In the genomic region with DNA sequence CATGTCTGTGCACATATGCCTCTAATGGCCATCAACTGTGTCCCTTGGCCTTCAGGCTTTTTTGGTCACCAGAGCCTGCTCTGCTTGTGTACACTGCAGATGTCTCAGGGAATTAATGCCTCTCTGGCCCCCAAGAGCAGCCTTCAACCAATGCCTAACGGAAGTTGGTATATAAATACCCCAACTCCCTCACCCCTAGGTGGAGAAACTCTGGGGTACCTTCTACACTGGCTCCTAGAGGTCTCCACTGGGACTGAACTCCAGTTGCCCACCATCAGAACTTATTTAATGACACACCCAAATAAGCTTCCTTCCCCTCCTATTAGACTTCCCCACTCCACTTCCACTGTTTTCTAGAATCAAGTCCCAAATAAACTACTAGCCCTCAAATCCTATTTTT, we compare ENCODE assay signal across 29 cellular contexts. TPM values are rescaled to one million over a fixed set of nuclear protein-coding genes. Genes with fewer than 3 reads are reported as not detected.
"Had no signal": no experiment of that assay in that cellular context is flagged by ENCODE, and none has a peak within 500 bp of the region (broad histone marks: within the 10 kb centered on the region; RNA-seq: fewer than 3 reads in every experiment).

No MANE protein-coding gene starts in this region.

- H3K4me1 Mint-ChIP-seq: mesothelial cell of epicardium had no signal

- H3K4me3 ChIP-seq: colonic mucosa, dorsolateral prefrontal cortex, esophagus squamous epithelium, gastrocnemius medialis, heart right ventricle, left lung, lower lobe of right lung, mucosa of descending colon had no signal

- H3K9me3 Mint-ChIP-seq: effector memory CD8-positive, alpha-beta T cell; endodermal cell; naive B cell; naive thymus-derived CD8-positive, alpha-beta T cell had no signal

- ATAC-seq: effector memory CD8-positive, alpha-beta T cell; esophagus mucosa; gastrocnemius medialis; heart right ventricle; left ventricle myocardium superior; lower lobe of right lung; mucosa of descending colon; naive thymus-derived CD8-positive, alpha-beta T cell had no signal

- H3K4me3 Mint-ChIP-seq: effector memory CD8-positive, alpha-beta T cell; endodermal cell; mesothelial cell of epicardium; naive thymus-derived CD8-positive, alpha-beta T cell had no signal

- H3K9me3 ChIP-seq: colonic mucosa, esophagus squamous epithelium, gastrocnemius medialis, heart right ventricle, left lung, lower lobe of right lung, mucosa of descending colon had no signal

- H3K36me3 ChIP-seq: colonic mucosa, esophagus squamous epithelium, gastrocnemius medialis, heart right ventricle, left lung, lower lobe of right lung had no signal

- H3K27me3 Mint-ChIP-seq: effector memory CD8-positive, alpha-beta T cell; naive B cell; naive thymus-derived CD8-positive, alpha-beta T cell had no signal

- H3K36me3 Mint-ChIP-seq: mesothelial cell of epicardium; naive B cell; naive thymus-derived CD8-positive, alpha-beta T cell had no signal

- DNase-seq: colonic mucosa; cortex of kidney; dermis blood vessel endothelial cell; dorsolateral prefrontal cortex; effector CD8-positive, alpha-beta T cell; effector memory CD8-positive, alpha-beta T cell; endodermal cell; erythroblast; esophagus squamous epithelium; foreskin fibroblast; foreskin melanocyte; gastrocnemius medialis; glutamatergic neuron; head of caudate nucleus; heart right ventricle; hippocampal formation; kidney; kidney glomerular epithelial cell; left lung; left ventricle myocardium superior; lower lobe of right lung; mesenchymal stem cell; mucosa of descending colon; naive B cell; naive thymus-derived CD8-positive, alpha-beta T cell had no signal

- H3K27me3 ChIP-seq: colonic mucosa, dorsolateral prefrontal cortex, left lung had no signal

- H3K27ac Mint-ChIP-seq: endodermal cell; mesothelial cell of epicardium; naive thymus-derived CD8-positive, alpha-beta T cell had no signal

RNA-seq across cellular contexts. Expression of a gene that starts 43.1 kb away (rescaled TPM):
- total RNA-seq: esophagus mucosa; esophagus squamous epithelium; gastrocnemius medialis; kidney; left lung; left ventricle myocardium superior; lower lobe of right lung; mesenteric fat pad; mesothelial cell of epicardium; myocyte; naive thymus-derived CD8-positive, alpha-beta T cell had no signal
